8 cellular contexts compared by ENCODE assay signal in the genomic region with DNA sequence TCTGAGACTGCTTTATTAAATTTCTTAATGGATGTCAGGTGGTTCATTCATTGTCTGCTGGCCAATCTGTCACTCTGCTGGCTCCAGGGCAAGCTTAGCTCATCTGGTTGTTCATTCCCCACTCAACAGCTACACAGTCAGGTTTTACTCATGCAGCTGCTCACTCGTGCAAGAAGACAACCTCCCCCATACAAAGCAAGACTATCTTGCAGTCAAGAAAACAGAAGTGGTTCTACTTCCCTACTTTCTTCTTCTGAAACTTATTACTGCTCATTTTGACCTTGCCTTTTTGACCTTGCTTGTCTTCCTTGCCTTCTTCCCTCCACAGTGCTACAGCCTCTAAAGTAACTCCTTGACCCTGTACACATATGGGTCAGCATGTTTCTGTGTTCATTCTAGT.
DNase-seq lines count a peak whose midpoint lies in the region; ATAC-seq and TF ChIP-seq lines count a peak whose summit lies in the region.

No MANE protein-coding gene starts in this region.

- POLR2A ChIA-PET in OCI-LY7 (lab: Charles Lee), result interaction anchor here (1.3 to 1.4 kb wide), 2 partner anchors 20 to 25 kb away, joined by 3 to 4 read pairs; no protein-coding TSS in a partner anchor
- POLR2A ChIA-PET in activated CD8-positive, alpha-beta T cell treated with anti-CD3 and anti-CD28 coated beads, Interleukin-2, amount 10 ng/mL, durations not matched to agents 7 days and 5 days (lab: Charles Lee), result no interaction called here

- H3K9me2 ChIP-seq in OCI-LY7 (ENCODE audit: insufficient read depth, low read length), result no peaks in the 10 kb centered on the region

- TF ChIP-seq CTCF in OCI-LY7 (conservative IDR thresholded peaks at IDR 0.05; ENCODE audit: low read length), result no peak
- no peak for TF ChIP-seq CTCF in nephron (IDR thresholded peaks at IDR 0.05; ENCODE audit: unreplicated experiment in 3 of 3)

- H3K27ac ChIP-seq in OCI-LY7 (ENCODE audit: low read depth, low read length, poor library complexity, severe bottlenecking), result peak overlapping the region; percentile 87

- no peaks in the 10 kb centered on the region for H3K9me3 Mint-ChIP-seq in nephron
- H3K9me3 Mint-ChIP-seq in activated CD8-positive, alpha-beta T cell treated with anti-CD3 and anti-CD28 coated beads, Interleukin-2, amount 10 ng/mL, durations not matched to agents 7 days and 5 days (ENCODE audit: insufficient read depth), result no peaks in the 10 kb centered on the region

- DNase-seq in OCI-LY7 (ENCODE audit: low spot score) (peak; percentile 89), NCI-H2107 (lab: John Stamatoyannopoulos, UW) (no peak), cerebellar nuclear complex (lab: John Stamatoyannopoulos, UW) (no peak), activated gamma-delta T cell (lab: John Stamatoyannopoulos, UW) (no peak)
- no peak for DNase-seq in activated CD8-positive, alpha-beta T cell treated with anti-CD3 and anti-CD28 coated beads, Interleukin-2, amount 10 ng/mL, durations not matched to agents 7 days and 5 days

- H3K4me2 ChIP-seq in OCI-LY7 (ENCODE audit: low read length), result peak overlapping the region; percentile 76

- H3K4me3 ChIP-seq in OCI-LY7 (ENCODE audit: low read depth, low read length, poor library complexity, severe bottlenecking), result peak overlapping the region; percentile 48

- BruUV-seq in OCI-LY7 (replicated peaks; lab: Mats Ljungman, UMichigan), result no TSS peak

- peaks cover 24% of the 10 kb centered on the region for H3K4me1 Mint-ChIP-seq in nephron
- H3K4me1 Mint-ChIP-seq in activated CD8-positive, alpha-beta T cell treated with anti-CD3 and anti-CD28 coated beads, Interleukin-2, amount 10 ng/mL, durations not matched to agents 7 days and 5 days (ENCODE audit: low read depth), result peaks cover 4% of the 10 kb centered on the region

- peak overlapping the region; percentile 97 for H2AFZ ChIP-seq in OCI-LY7 (ENCODE audit: low read length)

- H3K36me3 Mint-ChIP-seq in nephron (ENCODE audit: low read depth), result peaks cover 13% of the 10 kb centered on the region
- peaks cover 18% of the 10 kb centered on the region for H3K36me3 Mint-ChIP-seq in activated CD8-positive, alpha-beta T cell treated with anti-CD3 and anti-CD28 coated beads, Interleukin-2, amount 10 ng/mL, durations not matched to agents 7 days and 5 days (ENCODE audit: low read depth)

- peaks cover 6% of the 10 kb centered on the region; the same call in 1 of the 2 replicates for H3K36me3 ChIP-seq in OCI-LY7 (ENCODE audit: insufficient read depth, low read length)

- peak; percentile 92 for ATAC-seq in GM18909 (IDR thresholded peaks at IDR 0.05; ENCODE audit: poor library complexity, unreplicated experiment)
- peak; percentile 90 for ATAC-seq in HG02943 (IDR thresholded peaks at IDR 0.05; ENCODE audit: low read depth, unreplicated experiment)
- ATAC-seq in activated CD8-positive, alpha-beta T cell treated with anti-CD3 and anti-CD28 coated beads, Interleukin-2, amount 10 ng/mL, durations not matched to agents 7 days and 5 days, result no peak

- H4K20me1 ChIP-seq in OCI-LY7 (ENCODE audit: insufficient read depth, low read length), result no peaks in the 10 kb centered on the region

- peaks cover 52% of the 10 kb centered on the region for H3K4me1 ChIP-seq in OCI-LY7 (ENCODE audit: insufficient read depth, low read length, poor library complexity, severe bottlenecking)

- H3K27ac Mint-ChIP-seq in nephron, result peak overlapping the region in 2 of 3 experiments; percentile 16 to 48
- no peak overlapping the region for H3K27ac Mint-ChIP-seq in activated CD8-positive, alpha-beta T cell treated with anti-CD3 and anti-CD28 coated beads, Interleukin-2, amount 10 ng/mL, durations not matched to agents 7 days and 5 days

- H3K79me2 ChIP-seq in OCI-LY7 (ENCODE audit: insufficient read depth, low read depth, low read length), result no peaks in the 10 kb centered on the region

- intact Hi-C loops in OCI-LY7 (cut with micrococcal nuclease; ENCODE audit: unreplicated experiment), result no loop called here

- H3K9me3 ChIP-seq in OCI-LY7 (ENCODE audit: low read length), result no peaks in the 10 kb centered on the region

- H3K27me3 Mint-ChIP-seq in nephron (ENCODE audit: low read depth), result no peaks in the 10 kb centered on the region
- no peaks in the 10 kb centered on the region for H3K27me3 Mint-ChIP-seq in activated CD8-positive, alpha-beta T cell treated with anti-CD3 and anti-CD28 coated beads, Interleukin-2, amount 10 ng/mL, durations not matched to agents 7 days and 5 days (ENCODE audit: low read depth)

- H3K4me3 Mint-ChIP-seq in nephron, result no peak overlapping the region
- no peak overlapping the region for H3K4me3 Mint-ChIP-seq in activated CD8-positive, alpha-beta T cell treated with anti-CD3 and anti-CD28 coated beads, Interleukin-2, amount 10 ng/mL, durations not matched to agents 7 days and 5 days

- CTCF ChIA-PET in OCI-LY7 (lab: Charles Lee; ENCODE audit: unreplicated experiment), result no interaction called here
- CTCF ChIA-PET in activated CD8-positive, alpha-beta T cell treated with anti-CD3 and anti-CD28 coated beads, Interleukin-2, amount 10 ng/mL, durations not matched to agents 7 days and 5 days (lab: Charles Lee), result no interaction called here
